13 cellular contexts compared by ENCODE assay signal in genomic region chr2:241268716-241269445, GRCh38. TPM values are rescaled to one million over a fixed set of nuclear protein-coding genes. Genes with fewer than 3 reads are reported as not detected.
DNase-seq lines count a peak whose midpoint lies in the region; ATAC-seq, FAIRE-seq and TF ChIP-seq lines count a peak whose summit lies in the region.
"Had no signal": no experiment of that assay in that cellular context is flagged by ENCODE, and none has a peak within 500 bp of the region (broad histone marks: within the 10 kb centered on the region; RNA-seq: fewer than 3 reads in every experiment).

No MANE protein-coding gene starts in this region.

- H3K9me3 ChIP-seq in CD8-positive, alpha-beta memory T cell (ENCODE audit: low read length), result no peaks in the 10 kb centered on the region
- H3K9me3 ChIP-seq: MG63, spleen had no signal

- peaks cover 44 to 58% (median 53%) of the 10 kb centered on the region in 3 donors for H3K4me1 Mint-ChIP-seq in CD8-positive, alpha-beta memory T cell
- peaks cover 37% of the 10 kb centered on the region for H3K4me1 Mint-ChIP-seq in mesothelial cell of epicardium

- no peak for FAIRE-seq in bronchial epithelial cell (lab: Jason Lieb, UNC)
- no peak for FAIRE-seq in frontal cortex (lab: Jason Lieb, UNC)

- no peak for TF ChIP-seq CTCF in bronchial epithelial cell (IDR thresholded peaks at IDR 0.05; ENCODE audit: insufficient read depth, low read length, severe bottlenecking)
- no peak for TF ChIP-seq CTCF in mesothelial cell of epicardium (IDR thresholded peaks at IDR 0.05; ENCODE audit: unreplicated experiment)

- H3K36me3 Mint-ChIP-seq in CD8-positive, alpha-beta memory T cell, result peaks cover 0 to 52% (median 2%) of the 10 kb centered on the region in 3 donors
- H3K36me3 Mint-ChIP-seq in mesothelial cell of epicardium, result peaks cover 24% of the 10 kb centered on the region

- DNase-seq in CD8-positive, alpha-beta memory T cell, result no peak
- DNase-seq in HT1080 (ENCODE audit: low read depth) (peak; percentile 34), bronchial epithelial cell (ENCODE audit: low read depth) (peak; percentile 66), mesothelial cell of epicardium (ENCODE audit: low spot score in 2 of 2, unreplicated experiment in 2 of 2) (no peak), frontal cortex (ENCODE audit: low spot score in 2 of 2) (no peak), NCI-H526 (lab: John Stamatoyannopoulos, UW) (no peak)
- DNase-seq: aorta, MG63, NCI-H774, spleen, SW 1271 had no signal

- H3K4me1 ChIP-seq in CD8-positive, alpha-beta memory T cell (ENCODE audit: insufficient read depth, low read length), result peaks cover 21% of the 10 kb centered on the region

- ATAC-seq in GM21737 (IDR thresholded peaks at IDR 0.05; ENCODE audit: unreplicated experiment), result no peak
- ATAC-seq in GM21825 (IDR thresholded peaks at IDR 0.05; ENCODE audit: unreplicated experiment), result no peak

- H3K27me3 Mint-ChIP-seq in CD8-positive, alpha-beta memory T cell, result peaks cover 0 to 2% of the 10 kb centered on the region in 2 donors
- H3K27me3 Mint-ChIP-seq in mesothelial cell of epicardium (ENCODE audit: low read depth), result no peaks in the 10 kb centered on the region

- no peak overlapping the region for H3K4me3 ChIP-seq in CD8-positive, alpha-beta memory T cell (ENCODE audit: low read length)
- H3K4me3 ChIP-seq in bronchial epithelial cell (ENCODE audit: low read depth, low read length), result no peak overlapping the region
- H3K4me3 ChIP-seq: MG63, spleen had no signal

- H3K27ac ChIP-seq in CD8-positive, alpha-beta memory T cell (ENCODE audit: low read depth, low read length), result no peak overlapping the region
- H3K27ac ChIP-seq: spleen had no signal

- CTCF ChIA-PET in CD8-positive, alpha-beta memory T cell (lab: Charles Lee), result interaction anchor here (1.4 kb wide), 1 partner anchor 46 kb away, joined by 3 read pairs; the partner anchor contains the start of gene HDLBP

- H3K4me3 Mint-ChIP-seq in CD8-positive, alpha-beta memory T cell, result peak overlapping the region in 1 of 7 donors; percentile 83
- H3K4me3 Mint-ChIP-seq in mesothelial cell of epicardium, result peak overlapping the region; percentile 20

- no peaks in the 10 kb centered on the region for H3K27me3 ChIP-seq in CD8-positive, alpha-beta memory T cell (ENCODE audit: insufficient read depth, low read length, poor library complexity, severe bottlenecking)
- H3K27me3 ChIP-seq in bronchial epithelial cell (ENCODE audit: control insufficient read depth, insufficient read depth, low read length), result no peaks in the 10 kb centered on the region
- H3K27me3 ChIP-seq: MG63, spleen had no signal

- H3K9me3 Mint-ChIP-seq in CD8-positive, alpha-beta memory T cell, result no peaks in the 10 kb centered on the region
- H3K9me3 Mint-ChIP-seq in mesothelial cell of epicardium, result no peaks in the 10 kb centered on the region

- POLR2A ChIA-PET in CD8-positive, alpha-beta memory T cell (lab: Charles Lee), result no interaction called here

- H3K27ac Mint-ChIP-seq in CD8-positive, alpha-beta memory T cell, result peak overlapping the region in 6 of 8 donors; percentile 33 to 75 (median 52)
- peak overlapping the region; percentile 37 for H3K27ac Mint-ChIP-seq in mesothelial cell of epicardium

- peaks cover 11% of the 10 kb centered on the region for H3K36me3 ChIP-seq in CD8-positive, alpha-beta memory T cell (ENCODE audit: insufficient read depth, low read length)
- peaks cover 21% of the 10 kb centered on the region for H3K36me3 ChIP-seq in bronchial epithelial cell (ENCODE audit: control insufficient read depth, insufficient read depth, low read length)

RNA-seq across cellular contexts. Expression of gene HDLBP, which starts 46.6 kb away (rescaled TPM):
- total RNA-seq in CD8-positive, alpha-beta memory T cell, result 100 to 1,000 TPM; 307 to 313 TPM
- polyA plus RNA-seq in CD8-positive, alpha-beta memory T cell, result 70.0 TPM
- total RNA-seq in HT1080 (2014; rRNA removed; shearing (Covaris generic)), result 424 and 497 TPM in 2 replicates
- polyA plus RNA-seq in HT1080 (2015; cell fraction: cytosol; rRNA removed), result 245 and 257 TPM in 2 replicates
- polyA plus RNA-seq in HT1080 (2015; cell fraction: nucleus; rRNA removed), result 316 and 384 TPM in 2 replicates
- 768 and 805 TPM in 2 replicates for total RNA-seq in bronchial epithelial cell
- 479 to 484 TPM (median 480 TPM) in 3 replicates for total RNA-seq in mesothelial cell of epicardium
- 159 TPM for total RNA-seq in frontal cortex

RNA-seq across cellular contexts. Expression of gene SEPTIN2, which starts 46.8 kb away (rescaled TPM):
- total RNA-seq in CD8-positive, alpha-beta memory T cell, result 100 to 1,000 TPM; 301 to 319 TPM
- polyA plus RNA-seq in CD8-positive, alpha-beta memory T cell, result 187 TPM
- 212 and 259 TPM in 2 replicates for total RNA-seq in HT1080 (2014; rRNA removed; shearing (Covaris generic))
- polyA plus RNA-seq in HT1080 (2015; cell fraction: cytosol; rRNA removed), result 341 and 428 TPM in 2 replicates
- polyA plus RNA-seq in HT1080 (2015; cell fraction: nucleus; rRNA removed), result 490 and 501 TPM in 2 replicates
- total RNA-seq in bronchial epithelial cell (181 and 202 TPM in 2 replicates), mesothelial cell of epicardium (507 to 522 TPM (median 508 TPM) in 3 replicates), frontal cortex (207 TPM)

Comparison
In these comparisons a context has a peak if more than half of its experiments do, and no peak if none do; other contexts are left out.
1. DNase-seq: peak in HT1080 (single experiment) and bronchial epithelial cell (single experiment); none in CD8-positive, alpha-beta memory T cell (0 of 5), mesothelial cell of epicardium (0 of 2), frontal cortex (0 of 2) and NCI-H526 (0 of 2).